In genomic region chr1:43197343-43198127, GRCh38 we compare ENCODE assay signal across 2 cellular contexts.
A peak's percentile ranks its signal among the peaks of the same experiment; 100 is the strongest.
TF ChIP-seq lines count a peak whose summit lies in the region.

No MANE protein-coding gene starts in this region.

TF ChIP-seq in HepG2, 621 proteins besides CTCF, POLR2A, EP300 and RAD21:
- TF ChIP-seq ZNF557 (CRISPR knock-in tag; IDR thresholded peaks at IDR 0.05), result no peak
- peak; percentile 12; the same call in 1 of the 2 replicates for TF ChIP-seq MAFF (IDR thresholded peaks at IDR 0.05; ENCODE audit: low read depth, low read length)
- no peak for TF ChIP-seq MTERF4 (CRISPR knock-in tag; IDR thresholded peaks at IDR 0.05)
- TF ChIP-seq CSRNP1 (CRISPR knock-in tag; IDR thresholded peaks at IDR 0.05), result no peak
- no peak for TF ChIP-seq TEAD3 (CRISPR knock-in tag; optimal IDR thresholded peaks at IDR 0.05; ENCODE audit: borderline replicate concordance)
- peak in 1 of 2 experiments; percentile 30; a peak in 2 of 4 replicates for TF ChIP-seq MAFK (conservative IDR thresholded peaks at IDR 0.05 in 1 of 2, IDR thresholded peaks at IDR 0.05 in 1 of 2; ENCODE audit: low read length in 2 of 2)
- TF ChIP-seq MZF1 (CRISPR knock-in tag; IDR thresholded peaks at IDR 0.05; ENCODE audit: borderline replicate concordance), result no peak
- no peak for TF ChIP-seq NFAT5 (CRISPR knock-in tag; IDR thresholded peaks at IDR 0.05)
- TF ChIP-seq NFE2L1 (CRISPR knock-in tag; IDR thresholded peaks at IDR 0.05; ENCODE audit: borderline replicate concordance), result no peak
- no peak for TF ChIP-seq POGZ (CRISPR knock-in tag; IDR thresholded peaks at IDR 0.05)
- TF ChIP-seq ZNF720 (CRISPR knock-in tag; IDR thresholded peaks at IDR 0.05), result no peak
- TF ChIP-seq ZNF800 (CRISPR knock-in tag; IDR thresholded peaks at IDR 0.05), result no peak
- no peak for TF ChIP-seq EED (CRISPR knock-in tag; IDR thresholded peaks at IDR 0.05)
- TF ChIP-seq ZBTB33 (CRISPR knock-in tag; IDR thresholded peaks at IDR 0.05), result no peak
TF ChIP-seq in HepG2: peak in this region for 2.

TF ChIP-seq in K562, 482 proteins besides CTCF, POLR2A, EP300 and RAD21:
- TF ChIP-seq HNRNPK (IDR thresholded peaks at IDR 0.05; ENCODE audit: low read depth, low read length, poor library complexity, severe bottlenecking) (no peak), STAT6 (CRISPR knock-in tag; IDR thresholded peaks at IDR 0.05) (no peak), SOX6 (IDR thresholded peaks at IDR 0.05) (no peak), PKNOX1 (IDR thresholded peaks at IDR 0.05) (no peak), HMG20B (CRISPR knock-in tag; IDR thresholded peaks at IDR 0.05) (no peak), EWSR1 (IDR thresholded peaks at IDR 0.05; ENCODE audit: borderline replicate concordance, low read depth, partially characterized antibody) (no peak), MAX (CRISPR knock-in tag; IDR thresholded peaks at IDR 0.05) (no peak), NFE2L1 (tag; IDR thresholded peaks at IDR 0.05; ENCODE audit: borderline replicate concordance, low read depth) (no peak), KAT8 (IDR thresholded peaks at IDR 0.05; ENCODE audit: low read depth) (no peak), MTF1 (CRISPR knock-in tag; IDR thresholded peaks at IDR 0.05; ENCODE audit: borderline replicate concordance) (no peak), RBBP5 (IDR thresholded peaks at IDR 0.05; ENCODE audit: borderline replicate concordance, insufficient read depth, low read length, poor library complexity, severe bottlenecking) (no peak), C11orf30 (IDR thresholded peaks at IDR 0.05; ENCODE audit: low read depth) (no peak), KLF16 (IDR thresholded peaks at IDR 0.05) (no peak), GTF3C2 (IDR thresholded peaks at IDR 0.05; ENCODE audit: borderline replicate concordance, extremely low read depth, insufficient read length) (no peak), DEAF1 (CRISPR knock-in tag; IDR thresholded peaks at IDR 0.05) (no peak), ZBTB8A (IDR thresholded peaks at IDR 0.05; ENCODE audit: partially characterized antibody) (no peak), ZBTB43 (CRISPR knock-in tag; IDR thresholded peaks at IDR 0.05) (no peak), ZNF232 (CRISPR knock-in tag; IDR thresholded peaks at IDR 0.05) (no peak), L3MBTL2 (IDR thresholded peaks at IDR 0.05) (no peak), RCOR1 (IDR thresholded peaks at IDR 0.05; ENCODE audit: borderline replicate concordance in 1 of 2, low read depth in 2 of 2, low read length in 2 of 2) (no peak)
